1 cellular context compared by ENCODE assay signal in genomic region chr1:210062033-210062432, GRCh38.
TF ChIP-seq lines count a peak whose summit lies in the region.

No MANE protein-coding gene starts in this region.

TF ChIP-seq in SK-N-SH treated with all-trans-retinoic acid at 6 μM for 48 hours, 23 proteins besides CTCF, POLR2A, EP300 and RAD21 (continued from another document):
- TF ChIP-seq CSRNP3 (CRISPR knock-in tag; IDR thresholded peaks at IDR 0.05) (no peak), PPARA (CRISPR knock-in tag; IDR thresholded peaks at IDR 0.05; ENCODE audit: borderline replicate concordance) (no peak), ESRRG (CRISPR knock-in tag; IDR thresholded peaks at IDR 0.05) (no peak), POU6F1 (CRISPR knock-in tag; IDR thresholded peaks at IDR 0.05; ENCODE audit: borderline replicate concordance, low read depth) (no peak), GLIS3 (CRISPR knock-in tag; IDR thresholded peaks at IDR 0.05) (no peak), TOX (CRISPR knock-in tag; IDR thresholded peaks at IDR 0.05; ENCODE audit: borderline replicate concordance) (no peak), TCF4 (CRISPR knock-in tag; IDR thresholded peaks at IDR 0.05; ENCODE audit: borderline replicate concordance) (no peak), CSDC2 (CRISPR knock-in tag; IDR thresholded peaks at IDR 0.05) (no peak), ZFP30 (CRISPR knock-in tag; IDR thresholded peaks at IDR 0.05) (no peak), CREB5 (CRISPR knock-in tag; IDR thresholded peaks at IDR 0.05; ENCODE audit: low read depth) (no peak), ZC3H10 (CRISPR knock-in tag; IDR thresholded peaks at IDR 0.05) (no peak), SNAI2 (CRISPR knock-in tag; IDR thresholded peaks at IDR 0.05) (no peak)
